In the genomic region with DNA sequence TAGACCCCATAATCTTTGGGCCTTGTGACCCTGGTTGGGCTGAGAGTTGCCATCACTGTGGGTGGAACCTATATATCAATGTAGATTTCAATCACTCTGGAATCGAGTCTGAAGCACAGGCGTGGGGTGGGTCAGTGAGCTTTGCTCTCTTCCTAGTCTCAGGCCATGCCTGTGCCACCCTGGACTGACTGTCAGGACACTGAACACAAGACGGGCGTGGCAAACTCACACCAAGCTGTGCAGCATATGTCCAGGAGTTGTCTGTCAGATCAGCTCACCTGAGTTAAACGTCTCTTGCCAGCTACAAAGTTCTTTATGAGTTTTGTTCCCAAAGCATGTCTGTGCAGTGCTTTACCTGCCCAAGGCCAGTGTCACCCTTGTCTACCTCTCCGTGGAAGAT, we compare ENCODE assay signal across 24 cellular contexts. TPM values are rescaled to one million over a fixed set of nuclear protein-coding genes. Genes with fewer than 3 reads are reported as not detected.
"Had no signal": no experiment of that assay in that cellular context is flagged by ENCODE, and none has a peak within 500 bp of the region (broad histone marks: within the 10 kb centered on the region; RNA-seq: fewer than 3 reads in every experiment).

No MANE protein-coding gene starts in this region.

- FAIRE-seq: endometrium, frontal cortex, keratinocyte had no signal

- H3K4me3 ChIP-seq: colonic mucosa, gastroesophageal sphincter, heart left ventricle, hepatocyte, left lung, lower lobe of right lung had no signal

- H3K9me3 ChIP-seq: colonic mucosa, gastroesophageal sphincter, heart left ventricle, left lung, lower lobe of right lung had no signal

- H3K27ac ChIP-seq: colonic mucosa, epithelial cell of prostate, foreskin keratinocyte, gastroesophageal sphincter, heart left ventricle, hepatocyte, left lung, lower lobe of right lung had no signal

- H3K27me3 ChIP-seq: colonic mucosa, gastroesophageal sphincter, heart left ventricle, hepatocyte, left lung had no signal

- H3K36me3 ChIP-seq: colonic mucosa, left lung had no signal

- ATAC-seq: effector memory CD8-positive, alpha-beta T cell; esophagus mucosa; foreskin keratinocyte; gastroesophageal sphincter; heart left ventricle; left cardiac atrium; left lung; left ventricle myocardium superior; lower lobe of right lung; naive thymus-derived CD4-positive, alpha-beta T cell had no signal

- H3K4me1 ChIP-seq: colonic mucosa, foreskin keratinocyte, gastroesophageal sphincter, heart left ventricle, left lung, lower lobe of right lung had no signal

- DNase-seq: colonic mucosa; cortex of kidney; effector CD8-positive, alpha-beta T cell; effector memory CD8-positive, alpha-beta T cell; endodermal cell; erythroblast; foreskin keratinocyte; heart left ventricle; hypothalamus; immature natural killer cell; left cardiac atrium; left lung; left ventricle myocardium superior; lower lobe of right lung; mesenchymal stem cell; naive thymus-derived CD4-positive, alpha-beta T cell had no signal

RNA-seq across cellular contexts. Expression of a gene that starts 30.9 kb away (rescaled TPM):
- total RNA-seq: foreskin keratinocyte; lung microvascular endothelial cell; naive thymus-derived CD4-positive, alpha-beta T cell had no signal
- polyA plus RNA-seq: immature natural killer cell; keratinocyte; naive thymus-derived CD4-positive, alpha-beta T cell had no signal
